Comparison of ENCODE assay signal across 16 cellular contexts in the genomic region with DNA sequence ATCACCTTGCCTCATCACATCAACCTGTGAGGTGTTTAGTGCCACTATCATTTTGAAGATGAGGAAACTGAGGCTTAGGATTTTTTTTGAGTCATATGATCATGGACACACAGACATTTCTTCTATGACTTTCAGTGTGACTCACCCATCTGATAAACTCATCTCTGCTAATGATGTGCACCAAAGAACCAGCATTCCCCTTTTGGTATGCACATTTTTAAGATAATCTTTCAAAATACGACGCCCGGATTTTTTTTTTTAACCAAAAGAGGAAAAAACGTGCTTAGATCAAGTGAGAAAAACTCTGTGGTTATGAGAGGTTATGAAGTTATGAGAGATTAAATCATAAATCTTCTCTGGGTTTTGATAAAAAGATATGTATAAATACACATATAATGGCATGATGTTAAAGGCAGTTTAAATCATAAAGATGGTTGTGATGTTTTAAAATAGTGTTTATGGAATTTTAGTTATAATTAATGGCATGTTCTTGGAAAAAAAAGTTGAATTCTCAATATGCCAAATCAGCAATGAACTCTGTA.
"Had no signal": no experiment of that assay in that cellular context is flagged by ENCODE, and none has a peak within 500 bp of the region (broad histone marks: within the 10 kb centered on the region; RNA-seq: fewer than 3 reads in every experiment).

No MANE protein-coding gene starts in this region.

- ATAC-seq: K562, T-cell had no signal

- DNase-seq: MV-4-11, NCI-H1048, NCI-H1105, NCI-H1436 treated with DMSO at 0.1 percent for 48 hours, NCI-H1694, NCI-H187 treated with DMSO at 0.1 percent for 48 hours, NCI-H2029 treated with DMSO at 0.1 percent for 48 hours, NCI-H2171 treated with DMSO at 0.1 percent for 48 hours, NCI-H524, NCI-H774, Right ventricle myocardium superior, RPMI8226, SIG-M5, SW 1271, T-cell had no signal
